In genomic region chr10:21336476-21337170, GRCh38 we compare ENCODE assay signal across 9 cellular contexts.
DNase-seq lines count a peak whose midpoint lies in the region; ATAC-seq and TF ChIP-seq lines count a peak whose summit lies in the region.
"Had no signal": no experiment of that assay in that cellular context is flagged by ENCODE, and none has a peak within 500 bp of the region (broad histone marks: within the 10 kb centered on the region; RNA-seq: fewer than 3 reads in every experiment).

No MANE protein-coding gene starts in this region.

- no peak overlapping the region for H3K4me3 ChIP-seq in skin epidermis

- peak overlapping the region in 16 of 21 experiments; percentile 12 to 80 (median 60) for H3K27ac ChIP-seq in skin epidermis

- ATAC-seq in SK-N-SH treated with all-trans-retinoic acid at 6 μM for 48 hours (peak; percentile 83), Right ventricle myocardium superior (ENCODE audit: poor library complexity) (peak; percentile 88), GM21717 (IDR thresholded peaks at IDR 0.05; ENCODE audit: unreplicated experiment) (no peak), GM21390 (IDR thresholded peaks at IDR 0.05; ENCODE audit: unreplicated experiment) (no peak)

- intact Hi-C loops in Right ventricle myocardium superior (cut with DNase I), result no loop called here

- DNase-seq in NCI-H748 (lab: John Stamatoyannopoulos, UW; ENCODE audit: unreplicated experiment) (peak; percentile 8), NCI-H748 treated with DMSO at 0.1 percent for 48 hours (lab: John Stamatoyannopoulos, UW) (no peak), Right ventricle myocardium superior (peak; percentile 56), HuH-7 (ENCODE audit: low spot score) (no peak)
- DNase-seq: CD4-positive, CD25-positive, alpha-beta regulatory T cell had no signal

TF ChIP-seq in SK-N-SH treated with all-trans-retinoic acid at 6 μM for 48 hours, 23 proteins besides CTCF, POLR2A, EP300 and RAD21:
- 0 out of 2 replicates have a peak, but pooled peaks have one; percentile 28 for TF ChIP-seq CREB5 (CRISPR knock-in tag; IDR thresholded peaks at IDR 0.05; ENCODE audit: low read depth)
- TF ChIP-seq ZNF70 (CRISPR knock-in tag; IDR thresholded peaks at IDR 0.05), result no peak

Comparison
In these comparisons a context has a peak if more than half of its experiments do, and no peak if none do; other contexts are left out.
1. DNase-seq: peak in NCI-H748 (single experiment) and Right ventricle myocardium superior (single experiment); none in NCI-H748 treated with DMSO at 0.1 percent for 48 hours (single experiment) and HuH-7 (single experiment).
2. ATAC-seq: peak in SK-N-SH treated with all-trans-retinoic acid at 6 μM for 48 hours (single experiment) and Right ventricle myocardium superior (single experiment); none in GM21717 (single experiment) and GM21390 (single experiment).